Comparison of ENCODE assay signal across 17 cellular contexts in genomic region chr17:67139289-67139688, GRCh38.
DNase-seq lines count a peak whose midpoint lies in the region; ATAC-seq and TF ChIP-seq lines count a peak whose summit lies in the region.
"Had no signal": no experiment of that assay in that cellular context is flagged by ENCODE, and none has a peak within 500 bp of the region (broad histone marks: within the 10 kb centered on the region; RNA-seq: fewer than 3 reads in every experiment).

No MANE protein-coding gene starts in this region.

- DNase-seq in EL (peak; percentile 3), caudate nucleus (lab: John Stamatoyannopoulos, UW) (peak in 7 of 61 donors; percentile 4 to 40 (median 12)), omental fat pad (ENCODE audit: low spot score) (no peak), GM19240 (ENCODE audit: insufficient read length, low spot score) (no peak), NCI-H345 treated with DMSO at 0.1 percent for 48 hours (lab: John Stamatoyannopoulos, UW; ENCODE audit: unreplicated experiment) (no peak)
- DNase-seq: activated CD4-positive, alpha-beta T cell treated with anti-CD3 and anti-CD28 coated beads, Interleukin-2, amount 10 ng/mL, durations not matched to agents 7 days and 5 days; activated gamma-delta T cell treated with Interleukin-2 at 50 U/mL for 16 hours; CD4-positive, alpha-beta T cell; dermis blood vessel endothelial cell; kidney; NCI-H1105; NCI-H2029; NCI-H2227 treated with DMSO at 0.1 percent for 48 hours; SW 1271 had no signal

- ATAC-seq in SK-N-SH treated with all-trans-retinoic acid at 6 μM for 48 hours: peak; percentile 27; the same call in 2 of the 3 replicates
- peak; percentile 60 for ATAC-seq in omental fat pad (ENCODE audit: low FRiP score)
- ATAC-seq in HG02885 (IDR thresholded peaks at IDR 0.05; ENCODE audit: poor library complexity, unreplicated experiment): no peak
- ATAC-seq: Right ventricle myocardium inferior had no signal

- H3K27ac ChIP-seq in caudate nucleus (ENCODE audit: low read depth, low read length): peak overlapping the region; percentile 14

- TF ChIP-seq CTCF in omental fat pad (IDR thresholded peaks at IDR 0.05): no peak

TF ChIP-seq in SK-N-SH treated with all-trans-retinoic acid at 6 μM for 48 hours, 23 proteins besides CTCF, POLR2A, EP300 and RAD21:
- TF ChIP-seq RARB (CRISPR knock-in tag; IDR thresholded peaks at IDR 0.05): no peak
- no peak for TF ChIP-seq CREB5 (CRISPR knock-in tag; IDR thresholded peaks at IDR 0.05; ENCODE audit: low read depth)
- TF ChIP-seq PPARA (CRISPR knock-in tag; IDR thresholded peaks at IDR 0.05; ENCODE audit: borderline replicate concordance): no peak
- no peak for TF ChIP-seq SNAI2 (CRISPR knock-in tag; IDR thresholded peaks at IDR 0.05)
- no peak for TF ChIP-seq OSR1 (CRISPR knock-in tag; IDR thresholded peaks at IDR 0.05)
